ENCODE assay signal across 8 cellular contexts in genomic region chrX:49165901-49166881, GRCh38. TPM values are rescaled to one million over a fixed set of nuclear protein-coding genes. Genes with fewer than 3 reads are reported as not detected.
A peak's percentile ranks its signal among the peaks of the same experiment; 100 is the strongest.
DNase-seq lines count a peak whose midpoint lies in the region; ATAC-seq, FAIRE-seq and TF ChIP-seq lines count a peak whose summit lies in the region.

No MANE protein-coding gene starts in this region.

- H3K4me1 Mint-ChIP-seq in mesothelial cell of epicardium = peaks cover 17% of the 10 kb centered on the region

- H3K27me3 ChIP-seq in endocrine pancreas (ENCODE audit: control insufficient read depth, insufficient read depth, low read length) = no peaks in the 10 kb centered on the region

- FAIRE-seq in H54 (lab: Jason Lieb, UNC) = no peak

- peaks cover 3% of the 10 kb centered on the region for H3K9me3 Mint-ChIP-seq in mesothelial cell of epicardium

- no peaks in the 10 kb centered on the region for H3K4me1 ChIP-seq in endocrine pancreas (ENCODE audit: control insufficient read depth, insufficient read depth, low read length)

- H3K36me3 ChIP-seq in endocrine pancreas (ENCODE audit: control insufficient read depth, insufficient read depth, low read length) = no peaks in the 10 kb centered on the region

- no peak for TF ChIP-seq POLR2A in H54 (IDR thresholded peaks at IDR 0.05; ENCODE audit: low read depth, low read length)

- peaks cover 1% of the 10 kb centered on the region for H3K27me3 Mint-ChIP-seq in mesothelial cell of epicardium (ENCODE audit: low read depth)

- H3K4me3 ChIP-seq in endocrine pancreas (ENCODE audit: control insufficient read depth, insufficient read depth, low read length) = peak overlapping the region; percentile 47

- H3K9ac ChIP-seq in endocrine pancreas (ENCODE audit: control insufficient read depth, insufficient read depth, low read length) = peak overlapping the region; percentile 41

- TF ChIP-seq CTCF in mesothelial cell of epicardium (IDR thresholded peaks at IDR 0.05; ENCODE audit: unreplicated experiment) = no peak

- ATAC-seq in HG02943 (IDR thresholded peaks at IDR 0.05; ENCODE audit: low read depth, unreplicated experiment) = peak; percentile 60

- no peaks in the 10 kb centered on the region for H3K9me3 ChIP-seq in endocrine pancreas (ENCODE audit: control insufficient read depth, low read length)

- H3K4me3 Mint-ChIP-seq in mesothelial cell of epicardium = peak overlapping the region; percentile 60

- H3K27ac Mint-ChIP-seq in mesothelial cell of epicardium = peak overlapping the region; percentile 89

- no peaks in the 10 kb centered on the region for H3K36me3 Mint-ChIP-seq in mesothelial cell of epicardium

- peak; percentile 64 for DNase-seq in EL
- peak; percentile 97 for DNase-seq in NCI-H748 (lab: John Stamatoyannopoulos, UW; ENCODE audit: unreplicated experiment)
- DNase-seq in activated CD8-positive, alpha-beta memory T cell treated with anti-CD3 and anti-CD28 coated beads, Interleukin-2, amount 50 U/mL, for 4 hours = peak; percentile 63
- DNase-seq in mesothelial cell of epicardium (ENCODE audit: low spot score in 2 of 2, unreplicated experiment in 2 of 2) = peak; percentile 47 to 72
- DNase-seq in stimulated activated CD8-positive, alpha-beta memory T cell treated with anti-CD3 and anti-CD28 coated beads, Interleukin-7, amount 100 ng/mL, for 24 hours (ENCODE audit: low read depth) = peak; percentile 40
- DNase-seq in H54 (ENCODE audit: insufficient read length, low spot score) = no peak

RNA-seq across cellular contexts. Expression of gene MAGIX, which starts 3.6 kb away (rescaled TPM):
- total RNA-seq in mesothelial cell of epicardium = 6.3 to 7.1 TPM (median 6.4 TPM) in 3 replicates

RNA-seq across cellular contexts. Expression of gene PLP2, which starts 5.5 kb away (rescaled TPM):
- 37.5 to 38.1 TPM (median 37.8 TPM) in 3 replicates for total RNA-seq in mesothelial cell of epicardium

RNA-seq across cellular contexts. Expression of gene PRICKLE3, which starts 20.0 kb away (rescaled TPM):
- total RNA-seq in mesothelial cell of epicardium = 11.9 to 13.5 TPM (median 13.4 TPM) in 3 replicates

RNA-seq across cellular contexts. Expression of gene SYP, which starts 33.8 kb away (rescaled TPM):
- 0.27 to 0.33 TPM (median 0.32 TPM) in 3 replicates for total RNA-seq in mesothelial cell of epicardium

RNA-seq across cellular contexts. Expression of gene GPKOW, which starts 42.7 kb away (rescaled TPM):
- 16.4 to 18.2 TPM (median 17.2 TPM) in 3 replicates for total RNA-seq in mesothelial cell of epicardium
